10 cellular contexts compared by ENCODE assay signal in genomic region chr1:11720033-11720376, GRCh38. TPM values are rescaled to one million over a fixed set of nuclear protein-coding genes. Genes with fewer than 3 reads are reported as not detected.
A peak's percentile ranks its signal among the peaks of the same experiment; 100 is the strongest.
DNase-seq lines count a peak whose midpoint lies in the region; ATAC-seq and TF ChIP-seq lines count a peak whose summit lies in the region.
"Had no signal": no experiment of that assay in that cellular context is flagged by ENCODE, and none has a peak within 500 bp of the region (broad histone marks: within the 10 kb centered on the region; RNA-seq: fewer than 3 reads in every experiment).

No MANE protein-coding gene starts in this region.

- H3K27me3 ChIP-seq in hepatocyte, result peaks cover 6% of the 10 kb centered on the region
- H3K27me3 ChIP-seq in aorta (ENCODE audit: control insufficient read depth in 1 of 2, insufficient read depth in 2 of 2, low read length in 1 of 2), result no peaks in the 10 kb centered on the region

- H3K9me3 ChIP-seq in hepatocyte (ENCODE audit: low read depth) (no peaks in the 10 kb centered on the region), aorta (ENCODE audit: control insufficient read depth, low read length) (no peaks in the 10 kb centered on the region)

- no peaks in the 10 kb centered on the region for H4K20me1 ChIP-seq in hepatocyte (ENCODE audit: insufficient read depth, poor library complexity, severe bottlenecking)

- POLR2A ChIA-PET in activated CD4-positive, alpha-beta memory T cell treated with anti-CD3 and anti-CD28 coated beads for 36 hours (lab: Charles Lee), result interaction anchor here (0.9 to 2.0 kb wide), 6 partner anchors 12 to 617 kb away, joined by 3 to 14 read pairs (median 3); partner anchors contain the start of gene FBXO6

- no peak overlapping the region for H3K4me3 ChIP-seq in hepatocyte
- H3K4me3 ChIP-seq in aorta (ENCODE audit: low read length in 2 of 2), result no peak overlapping the region

- no peaks in the 10 kb centered on the region for H3K27me3 Mint-ChIP-seq in activated CD4-positive, alpha-beta memory T cell treated with anti-CD3 and anti-CD28 coated beads for 36 hours

- no peaks in the 10 kb centered on the region for H3K9me3 Mint-ChIP-seq in activated CD4-positive, alpha-beta memory T cell treated with anti-CD3 and anti-CD28 coated beads for 36 hours

- ATAC-seq in left ventricle myocardium superior, result peak; percentile 8
- no peak for ATAC-seq in Right ventricle myocardium inferior
- peak; percentile 27 for ATAC-seq in aorta (ENCODE audit: low FRiP score)

- CTCF ChIA-PET in activated CD4-positive, alpha-beta memory T cell treated with anti-CD3 and anti-CD28 coated beads for 36 hours (lab: Charles Lee), result interaction anchor here (0.7 to 4.7 kb wide), 29 partner anchors 9 to 682 kb away, joined by 3 to 100 read pairs (median 5); partner anchors contain the start of genes AGTRAP, DISP3, FBXO2 and FBXO44

- no peaks in the 10 kb centered on the region for H3K36me3 ChIP-seq in hepatocyte (replicated peaks; ENCODE audit: insufficient read depth, low read depth)
- no peaks in the 10 kb centered on the region for H3K36me3 ChIP-seq in aorta (ENCODE audit: control insufficient read depth in 1 of 2, insufficient read depth in 2 of 2, low read length in 1 of 2)

- H3K4me2 ChIP-seq in hepatocyte, result peak overlapping the region; percentile 80

- H3K4me1 Mint-ChIP-seq in activated CD4-positive, alpha-beta memory T cell treated with anti-CD3 and anti-CD28 coated beads for 36 hours (ENCODE audit: low read depth), result peaks cover 12% of the 10 kb centered on the region

- TF ChIP-seq CTCF in hepatocyte (IDR thresholded peaks at IDR 0.05; ENCODE audit: poor library complexity), result no peak

- peak overlapping the region; percentile 73 for H3K4me3 Mint-ChIP-seq in activated CD4-positive, alpha-beta memory T cell treated with anti-CD3 and anti-CD28 coated beads for 36 hours

- DNase-seq in left ventricle myocardium superior, result no peak
- no peak for DNase-seq in Right ventricle myocardium inferior (ENCODE audit: missing footprints)
- no peak for DNase-seq in activated CD4-positive, alpha-beta memory T cell treated with anti-CD3 and anti-CD28 coated beads for 36 hours
- DNase-seq in hepatocyte (ENCODE audit: low spot score), result no peak
- DNase-seq in aorta, result no peak
- DNase-seq in germinal center (ENCODE audit: low spot score), result no peak
- DNase-seq in NCI-H1930 (lab: John Stamatoyannopoulos, UW), result no peak
- DNase-seq in nucleus accumbens (lab: John Stamatoyannopoulos, UW), result no peak
- DNase-seq: NCI-H1694 had no signal

- no peak overlapping the region for H3K27ac ChIP-seq in hepatocyte
- no peak overlapping the region for H3K27ac ChIP-seq in aorta (ENCODE audit: low read depth in 1 of 2, low read length in 2 of 2)

- intact Hi-C loops in left ventricle myocardium superior (cut with micrococcal nuclease), result no loop called here
- intact Hi-C loops in Right ventricle myocardium inferior (cut with DNase I), result loop anchor here (5.0 kb wide), 1 partner anchor 38 kb away; the partner anchor contains the start of gene MAD2L2
- intact Hi-C loops in activated CD4-positive, alpha-beta memory T cell treated with anti-CD3 and anti-CD28 coated beads for 36 hours (cut with micrococcal nuclease), result no loop called here
- intact Hi-C loops in aorta (cut with DNase I), result loop anchor here (5.0 kb wide), 2 partner anchors 68 to 478 kb away; partner anchors contain the start of genes FBXO2 (in 1 of the 2) and FBXO44 (in 1 of the 2)

- H3K27ac Mint-ChIP-seq in activated CD4-positive, alpha-beta memory T cell treated with anti-CD3 and anti-CD28 coated beads for 36 hours, result no peak overlapping the region

- no peak overlapping the region for H2AFZ ChIP-seq in hepatocyte

- H3K36me3 Mint-ChIP-seq in activated CD4-positive, alpha-beta memory T cell treated with anti-CD3 and anti-CD28 coated beads for 36 hours, result no peaks in the 10 kb centered on the region

- no peaks in the 10 kb centered on the region for H3K9me2 ChIP-seq in hepatocyte (replicated peaks; ENCODE audit: insufficient read depth)

- H3K4me1 ChIP-seq in hepatocyte (ENCODE audit: insufficient read depth), result no peaks in the 10 kb centered on the region
- no peaks in the 10 kb centered on the region for H3K4me1 ChIP-seq in aorta (ENCODE audit: control insufficient read depth in 1 of 2, insufficient read depth in 2 of 2, low read length in 2 of 2)

- 86% methylated on average over 12 of the region's 12 CpGs for WGBS in hepatocyte (ENCODE audit: low lambda C conversion rate, missing lambda C conversion rate)
- WGBS in aorta, 2 donors, result 69 to 70% methylated on average over 12 of the region's 12 CpGs

- no peaks in the 10 kb centered on the region for H3K79me2 ChIP-seq in hepatocyte

RNA-seq across cellular contexts. Expression of gene AGTRAP, which starts 15.9 kb away (rescaled TPM):
- 13.4 TPM for total RNA-seq in left ventricle myocardium superior
- 18.3 TPM for total RNA-seq in Right ventricle myocardium inferior
- total RNA-seq in activated CD4-positive, alpha-beta memory T cell treated with anti-CD3 and anti-CD28 coated beads for 36 hours, result 10 to 100 TPM; 16.5 to 18.0 TPM
- 30.5 and 34.2 TPM in 2 replicates for total RNA-seq in hepatocyte
- 71.9 and 77.5 TPM in 2 replicates for polyA plus RNA-seq in hepatocyte
- total RNA-seq in aorta, result 10 to 100 TPM; 33.4 to 40.3 TPM
- polyA plus RNA-seq in aorta, result 10 to 100 TPM; 22.2 to 61.2 TPM

RNA-seq across cellular contexts. Expression of gene DRAXIN, which starts 28.5 kb away (rescaled TPM):
- 0.05 TPM for total RNA-seq in left ventricle myocardium superior
- total RNA-seq in Right ventricle myocardium inferior, result 0.03 TPM
- total RNA-seq in activated CD4-positive, alpha-beta memory T cell treated with anti-CD3 and anti-CD28 coated beads for 36 hours, result under 1 TPM; 0.05 to 0.07 TPM
- 0.16 and 0.60 TPM in 2 replicates for total RNA-seq in hepatocyte
- polyA plus RNA-seq in hepatocyte, result 0.28 TPM in 1 of 2 replicates, not detected in the other
- total RNA-seq in aorta, result under 1 TPM in 1 of 2 donors, not detected in 1; 0.21 TPM
- polyA plus RNA-seq in aorta, result under 1 TPM in 1 of 2 donors, not detected in 1; 0.03 TPM

RNA-seq across cellular contexts. Expression of gene MAD2L2, which starts 39.1 kb away (rescaled TPM):
- total RNA-seq in left ventricle myocardium superior (21.8 TPM), Right ventricle myocardium inferior (20.1 TPM), hepatocyte (40.6 and 46.8 TPM in 2 replicates), aorta (10 to 100 TPM; 23.4 to 24.1 TPM)
- 10 to 100 TPM; 88.5 to 93.2 TPM for total RNA-seq in activated CD4-positive, alpha-beta memory T cell treated with anti-CD3 and anti-CD28 coated beads for 36 hours
- polyA plus RNA-seq in hepatocyte (63.2 and 72.7 TPM in 2 replicates), aorta (10 to 100 TPM; 25.2 to 41.8 TPM)

RNA-seq across cellular contexts. Expression of gene C1orf167, which starts 42.0 kb away (rescaled TPM):
- total RNA-seq in left ventricle myocardium superior, result 2.1 TPM
- total RNA-seq in Right ventricle myocardium inferior, result 5.0 TPM
- total RNA-seq in activated CD4-positive, alpha-beta memory T cell treated with anti-CD3 and anti-CD28 coated beads for 36 hours, result not detected
- not detected in 2 replicates for total RNA-seq in hepatocyte
- 0.37 TPM in 1 of 2 replicates, not detected in the other for polyA plus RNA-seq in hepatocyte
- total RNA-seq in aorta, result 1 to 10 TPM; 1.3 to 3.6 TPM
- 1 to 10 TPM in 1 of 2 donors, under 1 TPM in 1; 0.75 to 2.3 TPM for polyA plus RNA-seq in aorta
- total RNA-seq: pulmonary artery endothelial cell had no signal

RNA-seq across cellular contexts. Expression of gene FBXO6, which starts 56.0 kb away (rescaled TPM):
- total RNA-seq in left ventricle myocardium superior, result 11.1 TPM
- total RNA-seq in Right ventricle myocardium inferior, result 11.8 TPM
- total RNA-seq in activated CD4-positive, alpha-beta memory T cell treated with anti-CD3 and anti-CD28 coated beads for 36 hours, result 10 to 100 TPM; 14.1 to 15.1 TPM
- 19.4 and 21.5 TPM in 2 replicates for total RNA-seq in hepatocyte
- polyA plus RNA-seq in hepatocyte, result 28.9 and 30.0 TPM in 2 replicates
- 1 to 10 TPM; 4.1 to 7.5 TPM for total RNA-seq in aorta
- polyA plus RNA-seq in aorta, result 10 to 100 TPM; 11.4 to 12.1 TPM

Comparison
In these comparisons a context has a peak if more than half of its experiments do, and no peak if none do; other contexts are left out.
1. intact Hi-C loops: an anchor here in Right ventricle myocardium inferior (5.0 kb wide) and aorta (5.0 kb wide); none called in left ventricle myocardium superior and activated CD4-positive, alpha-beta memory T cell treated with anti-CD3 and anti-CD28 coated beads for 36 hours.